ENCODE assay signal across 23 cellular contexts in the genomic region with DNA sequence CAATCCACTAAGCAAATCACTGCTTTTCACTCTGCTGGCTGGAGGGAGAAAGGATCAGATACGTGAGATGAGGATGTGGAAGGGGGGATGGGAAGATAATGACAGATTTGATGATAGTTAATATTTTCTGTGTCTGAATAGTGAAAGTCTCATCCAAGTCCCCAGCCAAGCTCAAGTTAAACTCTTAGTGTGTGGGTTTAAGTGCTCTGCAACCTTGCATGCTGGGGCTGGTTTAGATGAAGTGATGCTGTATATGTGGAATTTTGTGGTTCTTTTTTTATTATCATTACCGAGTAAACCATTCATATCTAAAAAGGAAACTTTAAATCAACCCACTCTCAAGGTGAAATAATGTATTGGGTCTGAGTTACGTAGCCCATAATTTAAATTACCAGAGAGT.
DNase-seq lines count a peak whose midpoint lies in the region; ATAC-seq and TF ChIP-seq lines count a peak whose summit lies in the region.
"Had no signal": no experiment of that assay in that cellular context is flagged by ENCODE, and none has a peak within 500 bp of the region (broad histone marks: within the 10 kb centered on the region; RNA-seq: fewer than 3 reads in every experiment).

No MANE protein-coding gene starts in this region.

- H3K27ac Mint-ChIP-seq in MCF 10A (ENCODE audit: low read depth, unreplicated experiment) (peak overlapping the region; percentile 80), T-helper 17 cell (peak overlapping the region; percentile 12)
- H3K27ac Mint-ChIP-seq: CD8-positive, alpha-beta T cell; HFFc6 had no signal

- no peak for DNase-seq in MCF 10A (ENCODE audit: unreplicated experiment)
- no peak for DNase-seq in breast epithelium (ENCODE audit: low spot score in 2 of 2)
- no peak for DNase-seq in T-helper 17 cell
- no peak for DNase-seq in epithelial cell of prostate (ENCODE audit: low read depth, low spot score)
- no peak for DNase-seq in GDM1 (lab: John Stamatoyannopoulos, UW)
- no peak for DNase-seq in D341Med (ENCODE audit: low spot score)
- DNase-seq in testis, result no peak
- DNase-seq: 8988T; Calu3; CD8-positive, alpha-beta T cell; DMS53; H7; HFFc6; IMR-90; NCI-H1436 treated with DMSO at 0.1 percent for 48 hours; NCI-H2029; NCI-H345; NCI-H526; PC-3; RPMI8226 had no signal

- no peaks in the 10 kb centered on the region for H3K9me3 Mint-ChIP-seq in MCF 10A (ENCODE audit: unreplicated experiment)
- H3K9me3 Mint-ChIP-seq: CD8-positive, alpha-beta T cell; HFFc6 had no signal

- TF ChIP-seq POLR2A in breast epithelium (IDR thresholded peaks at IDR 0.05), result no peak
- TF ChIP-seq POLR2A in testis (IDR thresholded peaks at IDR 0.05), result no peak

- BruUV-seq in MCF 10A (replicated peaks; lab: Mats Ljungman, UMichigan), result no TSS peak

- H3K4me3 Mint-ChIP-seq in MCF 10A (ENCODE audit: unreplicated experiment) (no peak overlapping the region), T-helper 17 cell (no peak overlapping the region)
- H3K4me3 Mint-ChIP-seq: CD8-positive, alpha-beta T cell; HFFc6 had no signal

- TF ChIP-seq CTCF in MCF 10A (IDR thresholded peaks at IDR 0.05; ENCODE audit: unreplicated experiment) (no peak), breast epithelium (IDR thresholded peaks at IDR 0.05) (no peak), testis (IDR thresholded peaks at IDR 0.05) (no peak)

- H3K9me3 ChIP-seq in breast epithelium (no peaks in the 10 kb centered on the region), T-helper 17 cell (ENCODE audit: control insufficient read depth, low read length, poor library complexity, severe bottlenecking) (no peaks in the 10 kb centered on the region), testis (no peaks in the 10 kb centered on the region)
- H3K9me3 ChIP-seq: BLaER1 had no signal

- H3K4me1 Mint-ChIP-seq in MCF 10A (ENCODE audit: insufficient read depth, unreplicated experiment) (peaks cover 14% of the 10 kb centered on the region), T-helper 17 cell (peaks cover 21% of the 10 kb centered on the region)

- H3K36me3 ChIP-seq in breast epithelium, result no peaks in the 10 kb centered on the region
- no peaks in the 10 kb centered on the region for H3K36me3 ChIP-seq in testis (ENCODE audit: low read depth, missing control alignments)
- H3K36me3 ChIP-seq: BLaER1 had no signal

- H3K4me1 ChIP-seq in breast epithelium (no peaks in the 10 kb centered on the region), testis (no peaks in the 10 kb centered on the region)

- H3K36me3 Mint-ChIP-seq in MCF 10A (ENCODE audit: insufficient read depth, unreplicated experiment) (no peaks in the 10 kb centered on the region), T-helper 17 cell (ENCODE audit: low read depth) (no peaks in the 10 kb centered on the region)
- H3K36me3 Mint-ChIP-seq: CD8-positive, alpha-beta T cell had no signal

- intact Hi-C loops in MCF 10A (cut with micrococcal nuclease) (no loop called here), breast epithelium (cut with DNase I; ENCODE audit: low total_unique reads) (no loop called here), testis (cut with DNase I; ENCODE audit: low total_unique reads) (no loop called here)

- POLR2A ChIA-PET in MCF 10A (lab: Yijun Ruan, JAX), result interaction anchor here (0.7 to 2.7 kb wide), 4 partner anchors 10 to 111 kb away, joined by 3 to 17 read pairs (median 10); no protein-coding TSS in a partner anchor

- H3K4me3 ChIP-seq in breast epithelium (no peak overlapping the region), testis (no peak overlapping the region)
- H3K4me3 ChIP-seq: BLaER1 had no signal

- ATAC-seq in T-helper 17 cell (no peak), GM19463 (IDR thresholded peaks at IDR 0.05; ENCODE audit: unreplicated experiment) (no peak)
- ATAC-seq: CD8-positive, alpha-beta T cell; PC-3 had no signal

- H3K27me3 ChIP-seq in breast epithelium (no peaks in the 10 kb centered on the region), testis (no peaks in the 10 kb centered on the region)
- H3K27me3 ChIP-seq: BLaER1 had no signal

- H3K27ac ChIP-seq in breast epithelium (peak overlapping the region in 1 of 2 donors; percentile 64), epithelial cell of prostate (peak overlapping the region; percentile 88), testis (no peak overlapping the region)
- H3K27ac ChIP-seq: BLaER1, HL-60 had no signal

- WGBS in testis, 2 donors, result 78 to 91% methylated on average over 3 of the region's 3 CpGs

- no peaks in the 10 kb centered on the region for H3K27me3 Mint-ChIP-seq in MCF 10A (ENCODE audit: insufficient read depth, unreplicated experiment)
- no peaks in the 10 kb centered on the region for H3K27me3 Mint-ChIP-seq in T-helper 17 cell

- CTCF ChIA-PET in MCF 10A (lab: Yijun Ruan, JAX), result interaction anchor here (1.1 to 1.3 kb wide), 2 partner anchors 13 to 18 kb away, joined by 3 to 4 read pairs; no protein-coding TSS in a partner anchor
